Comparison of ENCODE assay signal across 2 cellular contexts in the genomic region with DNA sequence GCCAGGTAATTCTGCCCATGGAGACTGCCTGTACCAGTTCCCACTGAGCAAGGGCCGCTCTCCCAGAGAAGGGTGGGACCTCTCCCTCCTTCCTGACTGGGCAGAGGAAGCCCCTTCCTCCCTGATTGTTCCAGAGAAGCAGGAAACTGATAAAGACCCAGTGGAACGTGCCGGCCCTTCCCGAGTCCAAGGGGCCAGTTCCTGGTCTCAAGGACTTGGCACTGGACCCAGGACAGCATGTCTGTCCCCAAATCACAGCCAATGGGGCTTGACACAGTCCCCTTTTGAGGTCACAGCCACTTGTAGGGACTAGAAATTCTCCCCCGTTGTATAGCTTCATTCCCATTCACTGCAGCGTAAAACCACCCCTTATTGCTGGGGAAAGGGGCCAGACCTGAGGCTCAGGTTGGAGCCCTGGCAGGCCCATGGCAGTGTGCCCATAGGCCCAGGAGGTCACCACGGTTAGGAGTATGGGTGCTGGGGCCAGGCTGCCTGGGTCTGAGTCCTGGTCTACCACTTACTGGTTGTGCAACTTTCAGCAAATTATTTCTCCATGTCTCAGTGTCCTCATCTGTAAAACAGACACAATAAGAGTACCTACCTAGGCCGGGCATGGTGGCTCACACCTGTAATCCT.
TF ChIP-seq lines count a peak whose summit lies in the region.

No MANE protein-coding gene starts in this region.

TF ChIP-seq in IMR-90, 13 proteins besides CTCF, POLR2A, EP300 and RAD21:
- TF ChIP-seq, protein P1, sequence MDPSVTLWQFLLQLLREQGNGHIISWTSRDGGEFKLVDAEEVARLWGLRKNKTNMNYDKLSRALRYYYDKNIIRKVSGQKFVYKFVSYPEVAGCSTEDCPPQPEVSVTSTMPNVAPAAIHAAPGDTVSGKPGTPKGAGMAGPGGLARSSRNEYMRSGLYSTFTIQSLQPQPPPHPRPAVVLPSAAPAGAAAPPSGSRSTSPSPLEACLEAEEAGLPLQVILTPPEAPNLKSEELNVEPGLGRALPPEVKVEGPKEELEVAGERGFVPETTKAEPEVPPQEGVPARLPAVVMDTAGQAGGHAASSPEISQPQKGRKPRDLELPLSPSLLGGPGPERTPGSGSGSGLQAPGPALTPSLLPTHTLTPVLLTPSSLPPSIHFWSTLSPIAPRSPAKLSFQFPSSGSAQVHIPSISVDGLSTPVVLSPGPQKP (IDR thresholded peaks at IDR 0.05; ENCODE audit: borderline replicate concordance, low read depth, low read length), result no peak
- TF ChIP-seq CEBPB (IDR thresholded peaks at IDR 0.05; ENCODE audit: low read depth, low read length), result peak; percentile 49
TF ChIP-seq in IMR-90: peak in this region for 1.

TF ChIP-seq in endothelial cell of umbilical vein, 7 proteins besides CTCF, POLR2A, EP300 and RAD21:
- TF ChIP-seq EZH2 (IDR thresholded peaks at IDR 0.05; ENCODE audit: borderline replicate concordance, low read depth, low read length, severe bottlenecking), result no peak
- no peak for TF ChIP-seq FOS (IDR thresholded peaks at IDR 0.05; ENCODE audit: borderline replicate concordance, insufficient read depth, low read length)
- TF ChIP-seq JUN (IDR thresholded peaks at IDR 0.05; ENCODE audit: borderline replicate concordance, insufficient read depth, insufficient read length, low read depth), result no peak
- TF ChIP-seq GATA2 (IDR thresholded peaks at IDR 0.05; ENCODE audit: insufficient read depth, insufficient read length, low read depth, low read length), result peak; percentile 41
- TF ChIP-seq POLR2AphosphoS5 (IDR thresholded peaks at IDR 0.05; ENCODE audit: insufficient read depth, low read depth, low read length), result peak; percentile 47
- TF ChIP-seq, protein P2, sequence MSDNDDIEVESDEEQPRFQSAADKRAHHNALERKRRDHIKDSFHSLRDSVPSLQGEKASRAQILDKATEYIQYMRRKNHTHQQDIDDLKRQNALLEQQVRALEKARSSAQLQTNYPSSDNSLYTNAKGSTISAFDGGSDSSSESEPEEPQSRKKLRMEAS (IDR thresholded peaks at IDR 0.05; ENCODE audit: insufficient read depth, insufficient read length), result no peak
- no peak for TF ChIP-seq MYC (IDR thresholded peaks at IDR 0.05; ENCODE audit: low read depth, low read length)
